16 cellular contexts compared by ENCODE assay signal in the genomic region with DNA sequence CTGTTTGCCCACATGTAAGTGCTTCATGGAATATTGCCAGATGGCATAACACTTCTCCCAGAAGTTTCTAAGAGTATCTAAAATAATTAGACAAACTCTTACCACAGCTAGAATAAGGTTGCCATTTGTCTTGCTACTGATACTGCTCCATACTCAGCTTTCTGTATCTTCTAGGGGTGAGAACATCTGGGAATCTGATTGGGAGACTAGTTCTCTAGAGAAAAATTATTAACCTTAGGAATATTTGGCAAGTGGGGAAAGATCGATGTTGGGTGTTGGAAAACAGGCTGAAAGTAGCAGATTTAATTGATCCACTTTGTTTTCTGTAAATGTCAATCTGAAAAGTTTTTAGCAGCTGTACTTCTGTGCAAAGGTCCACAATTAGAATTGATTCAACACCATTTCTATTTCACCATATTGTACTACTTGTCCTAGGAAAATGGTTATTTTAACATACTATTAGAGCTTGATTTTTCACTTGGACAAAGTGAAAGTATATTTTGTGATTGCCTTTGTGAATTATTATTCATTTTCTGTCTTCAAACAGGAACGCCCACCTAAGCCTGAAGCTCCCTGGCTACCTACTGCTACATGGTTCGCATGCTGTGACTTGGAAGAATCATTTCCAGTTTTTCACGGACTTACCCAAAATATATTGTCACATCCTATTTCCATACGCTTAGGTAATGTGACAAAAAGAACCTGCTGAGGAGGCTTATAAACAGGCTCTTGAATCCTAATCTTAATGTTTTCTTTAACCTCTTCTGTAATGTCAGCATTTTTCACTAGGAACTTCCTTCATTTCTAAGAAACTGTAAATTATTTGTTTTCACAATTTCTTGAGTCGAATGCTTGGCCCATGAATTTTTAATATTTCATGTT.
DNase-seq lines count a peak whose midpoint lies in the region; ATAC-seq and TF ChIP-seq lines count a peak whose summit lies in the region.
"Had no signal": no experiment of that assay in that cellular context is flagged by ENCODE, and none has a peak within 500 bp of the region (broad histone marks: within the 10 kb centered on the region; RNA-seq: fewer than 3 reads in every experiment).

No MANE protein-coding gene starts in this region.

- H3K4me2 ChIP-seq in OCI-LY3 (ENCODE audit: low read length), result 0 out of 2 replicates have a peak overlapping the region, but pooled peaks have one; percentile 20
- H3K4me2 ChIP-seq: BLaER1, GM23338 had no signal

- H3K4me3 ChIP-seq in OCI-LY3 (ENCODE audit: low read length) (no peak overlapping the region), HAP-1 (no peak overlapping the region)
- H3K4me3 ChIP-seq: BLaER1, GM23338 had no signal

- H3K36me3 ChIP-seq in OCI-LY3 (replicated peaks; ENCODE audit: low read depth, low read length) (no peaks in the 10 kb centered on the region), HAP-1 (replicated peaks) (no peaks in the 10 kb centered on the region)
- H3K36me3 ChIP-seq: BLaER1 had no signal

- H3K79me2 ChIP-seq in OCI-LY3 (ENCODE audit: low read length), result no peaks in the 10 kb centered on the region

- H3K9ac ChIP-seq in OCI-LY3 (ENCODE audit: low read length), result no peak overlapping the region
- H3K9ac ChIP-seq: BLaER1 had no signal

- TF ChIP-seq CTCF in OCI-LY3 (IDR thresholded peaks at IDR 0.05; ENCODE audit: low read depth, low read length), result no peak

- in situ Hi-C loops in HAP-1 (cut with MboI; ENCODE audit: low sequenced_read_pairs), result no loop called here

- no peak overlapping the region for H3K4me3 Mint-ChIP-seq in activated CD4-positive, alpha-beta T cell treated with anti-CD3 and anti-CD28 coated beads, Interleukin-2, amount 10 ng/mL, durations not matched to agents 7 days and 5 days
- no peak overlapping the region for H3K4me3 Mint-ChIP-seq in naive thymus-derived CD8-positive, alpha-beta T cell
- H3K4me3 Mint-ChIP-seq in activated CD4-positive, alpha-beta memory T cell treated with anti-CD3 and anti-CD28 coated beads, Interleukin-2, amount 10 ng/mL, durations not matched to agents 7 days and 5 days, result no peak overlapping the region
- H3K4me3 Mint-ChIP-seq: CD8-positive, alpha-beta memory T cell; GM23338 had no signal

- no peaks in the 10 kb centered on the region for H3K9me3 ChIP-seq in OCI-LY3 (ENCODE audit: insufficient read depth, low read length)
- H3K9me3 ChIP-seq in HAP-1, result no peaks in the 10 kb centered on the region

- CTCF ChIA-PET in activated CD4-positive, alpha-beta T cell treated with anti-CD3 and anti-CD28 coated beads, Interleukin-2, amount 10 ng/mL, durations not matched to agents 7 days and 5 days (lab: Charles Lee), result interaction anchor here (1.1 kb wide), 1 partner anchor 8 kb away, joined by 6 read pairs; no protein-coding TSS in a partner anchor
- CTCF ChIA-PET in activated CD4-positive, alpha-beta memory T cell treated with anti-CD3 and anti-CD28 coated beads, Interleukin-2, amount 10 ng/mL, durations not matched to agents 7 days and 5 days (lab: Charles Lee), result interaction anchor here (0.6 to 2.1 kb wide), 3 partner anchors 8 to 340 kb away, joined by 3 to 12 read pairs (median 3); no protein-coding TSS in a partner anchor

- no peaks in the 10 kb centered on the region for H3K27me3 ChIP-seq in OCI-LY3 (ENCODE audit: low read depth, low read length)
- H3K27me3 ChIP-seq in HAP-1 (ENCODE audit: low read depth), result no peaks in the 10 kb centered on the region
- H3K27me3 ChIP-seq: BLaER1 had no signal

- no peaks in the 10 kb centered on the region for H4K20me1 ChIP-seq in OCI-LY3 (ENCODE audit: insufficient read depth, low read length)
- H4K20me1 ChIP-seq: BLaER1 had no signal

- H3K27ac ChIP-seq in OCI-LY3 (ENCODE audit: low read length), result no peak overlapping the region
- H3K27ac ChIP-seq: BLaER1 had no signal

- peak overlapping the region; percentile 48 for H3K27ac Mint-ChIP-seq in activated CD4-positive, alpha-beta T cell treated with anti-CD3 and anti-CD28 coated beads, Interleukin-2, amount 10 ng/mL, durations not matched to agents 7 days and 5 days
- H3K27ac Mint-ChIP-seq in naive thymus-derived CD8-positive, alpha-beta T cell, result peak overlapping the region in 9 of 10 donors; percentile 1 to 79 (median 31)
- H3K27ac Mint-ChIP-seq in activated CD4-positive, alpha-beta memory T cell treated with anti-CD3 and anti-CD28 coated beads, Interleukin-2, amount 10 ng/mL, durations not matched to agents 7 days and 5 days, result no peak overlapping the region
- H3K27ac Mint-ChIP-seq: CD8-positive, alpha-beta memory T cell; GM23338 had no signal

- DNase-seq in activated CD4-positive, alpha-beta T cell treated with anti-CD3 and anti-CD28 coated beads, Interleukin-2, amount 10 ng/mL, durations not matched to agents 7 days and 5 days, result no peak
- no peak for DNase-seq in activated CD4-positive, alpha-beta T cell treated with anti-CD3 and anti-CD28 coated beads, Interleukin-2, amount 50 U/mL, for 48 hours
- DNase-seq in fibroblast of gingiva (ENCODE audit: low read depth) (peak; percentile 5), HAP-1 (ENCODE audit: low spot score in 2 of 2) (no peak)
- no peak for DNase-seq in naive thymus-derived CD8-positive, alpha-beta T cell
- DNase-seq in activated CD4-positive, alpha-beta memory T cell treated with anti-CD3 and anti-CD28 coated beads, Interleukin-2, amount 10 ng/mL, durations not matched to agents 7 days and 5 days, result no peak
- DNase-seq: 8988T; CD8-positive, alpha-beta memory T cell; KBM-7; NCI-H1694 treated with DMSO at 0.1 percent for 48 hours; NCI-H774 had no signal

- H3K9me3 Mint-ChIP-seq in activated CD4-positive, alpha-beta T cell treated with anti-CD3 and anti-CD28 coated beads, Interleukin-2, amount 10 ng/mL, durations not matched to agents 7 days and 5 days, result peaks cover 25% of the 10 kb centered on the region
- H3K9me3 Mint-ChIP-seq in naive thymus-derived CD8-positive, alpha-beta T cell, result peaks cover 0 to 11% (median 0%) of the 10 kb centered on the region in 9 donors
- no peaks in the 10 kb centered on the region for H3K9me3 Mint-ChIP-seq in activated CD4-positive, alpha-beta memory T cell treated with anti-CD3 and anti-CD28 coated beads, Interleukin-2, amount 10 ng/mL, durations not matched to agents 7 days and 5 days
- H3K9me3 Mint-ChIP-seq: GM23338 had no signal

- H3K4me1 ChIP-seq in OCI-LY3 (ENCODE audit: low read length), result 0 out of 2 replicates have a peak, but pooled peaks cover 5% of the 10 kb centered on the region
- no peaks in the 10 kb centered on the region for H3K4me1 ChIP-seq in HAP-1
- H3K4me1 ChIP-seq: BLaER1 had no signal

- no peaks in the 10 kb centered on the region for H3K27me3 Mint-ChIP-seq in activated CD4-positive, alpha-beta T cell treated with anti-CD3 and anti-CD28 coated beads, Interleukin-2, amount 10 ng/mL, durations not matched to agents 7 days and 5 days
- no peaks in the 10 kb centered on the region for H3K27me3 Mint-ChIP-seq in naive thymus-derived CD8-positive, alpha-beta T cell
- peaks cover 1% of the 10 kb centered on the region for H3K27me3 Mint-ChIP-seq in activated CD4-positive, alpha-beta memory T cell treated with anti-CD3 and anti-CD28 coated beads, Interleukin-2, amount 10 ng/mL, durations not matched to agents 7 days and 5 days
- H3K27me3 Mint-ChIP-seq: CD8-positive, alpha-beta memory T cell had no signal

- peaks cover 2% of the 10 kb centered on the region for H3K4me1 Mint-ChIP-seq in activated CD4-positive, alpha-beta T cell treated with anti-CD3 and anti-CD28 coated beads, Interleukin-2, amount 10 ng/mL, durations not matched to agents 7 days and 5 days
- peaks cover 13 to 49% (median 31%) of the 10 kb centered on the region in 4 donors for H3K4me1 Mint-ChIP-seq in naive thymus-derived CD8-positive, alpha-beta T cell
- H3K4me1 Mint-ChIP-seq in activated CD4-positive, alpha-beta memory T cell treated with anti-CD3 and anti-CD28 coated beads, Interleukin-2, amount 10 ng/mL, durations not matched to agents 7 days and 5 days, result peaks cover 7% of the 10 kb centered on the region
- H3K4me1 Mint-ChIP-seq: GM23338 had no signal

- POLR2A ChIA-PET in activated CD4-positive, alpha-beta T cell treated with anti-CD3 and anti-CD28 coated beads, Interleukin-2, amount 10 ng/mL, durations not matched to agents 7 days and 5 days (lab: Charles Lee), result no interaction called here
- POLR2A ChIA-PET in naive thymus-derived CD8-positive, alpha-beta T cell (lab: Charles Lee), result interaction anchor here (1.2 kb wide), 1 partner anchor 8 kb away, joined by 6 read pairs; no protein-coding TSS in a partner anchor
- POLR2A ChIA-PET in activated CD4-positive, alpha-beta memory T cell treated with anti-CD3 and anti-CD28 coated beads, Interleukin-2, amount 10 ng/mL, durations not matched to agents 7 days and 5 days (lab: Charles Lee), result no interaction called here

- H2AFZ ChIP-seq in OCI-LY3 (ENCODE audit: low read depth, low read length), result 0 out of 2 replicates have a peak overlapping the region, but pooled peaks have one; percentile 20
- H2AFZ ChIP-seq: GM23338 had no signal

- peaks cover 8% of the 10 kb centered on the region for H3K36me3 Mint-ChIP-seq in activated CD4-positive, alpha-beta T cell treated with anti-CD3 and anti-CD28 coated beads, Interleukin-2, amount 10 ng/mL, durations not matched to agents 7 days and 5 days (ENCODE audit: low read depth)
- H3K36me3 Mint-ChIP-seq in naive thymus-derived CD8-positive, alpha-beta T cell, result peaks cover 13 to 34% (median 21%) of the 10 kb centered on the region in 3 donors
- H3K36me3 Mint-ChIP-seq in activated CD4-positive, alpha-beta memory T cell treated with anti-CD3 and anti-CD28 coated beads, Interleukin-2, amount 10 ng/mL, durations not matched to agents 7 days and 5 days (ENCODE audit: low read depth), result no peaks in the 10 kb centered on the region

- no peak for ATAC-seq in naive thymus-derived CD8-positive, alpha-beta T cell
- ATAC-seq in HG03095 (IDR thresholded peaks at IDR 0.05; ENCODE audit: unreplicated experiment), result no peak
- ATAC-seq: GM23338, HCT116 had no signal
